10 cellular contexts compared by ENCODE assay signal in the genomic region with DNA sequence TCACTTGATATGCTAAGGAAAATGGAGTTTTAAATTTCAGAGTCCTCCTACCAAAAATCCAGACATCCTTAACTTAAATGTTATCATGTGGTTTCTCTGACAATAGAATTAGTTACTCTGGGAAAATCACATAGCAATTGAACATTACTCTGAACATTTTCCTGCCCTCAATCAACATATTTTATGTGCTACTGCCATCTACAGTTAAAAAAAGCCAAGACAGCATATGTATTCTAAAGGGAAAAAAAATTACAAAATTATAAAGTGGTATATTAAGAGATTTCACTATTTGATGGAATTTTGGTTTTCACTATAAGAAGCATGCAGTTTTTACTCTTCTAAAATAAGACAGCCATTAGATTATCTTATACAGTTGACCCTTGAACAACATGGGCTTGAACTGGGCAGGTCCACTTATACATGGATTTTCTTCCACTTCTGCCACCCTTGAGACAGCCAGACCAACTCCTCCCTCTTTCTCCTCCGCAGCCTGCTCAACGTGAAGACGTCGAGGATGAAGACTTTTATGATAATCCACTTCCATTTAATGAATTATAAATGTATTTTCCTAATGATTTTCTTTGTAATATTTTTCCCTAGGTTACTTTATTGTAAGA.
A peak's percentile ranks its signal among the peaks of the same experiment; 100 is the strongest.
DNase-seq lines count a peak whose midpoint lies in the region; ATAC-seq and TF ChIP-seq lines count a peak whose summit lies in the region.
"Had no signal": no experiment of that assay in that cellular context is flagged by ENCODE, and none has a peak within 500 bp of the region (broad histone marks: within the 10 kb centered on the region; RNA-seq: fewer than 3 reads in every experiment).

No MANE protein-coding gene starts in this region.

- intact Hi-C loops in activated CD8-positive, alpha-beta T cell treated with anti-CD3 and anti-CD28 coated beads for 36 hours (cut with micrococcal nuclease) = no loop called here

- no peak for DNase-seq in activated CD8-positive, alpha-beta T cell treated with anti-CD3 and anti-CD28 coated beads for 36 hours
- no peak for DNase-seq in activated CD8-positive, alpha-beta T cell treated with anti-CD3 and anti-CD28 coated beads, Interleukin-2, amount 10 ng/mL, durations not matched to agents 7 days and 5 days
- DNase-seq in NCI-H69 (lab: John Stamatoyannopoulos, UW) (peak; percentile 4), erythroblast (lab: John Stamatoyannopoulos, UW) (peak; percentile 12 to 26), type B pancreatic cell (ENCODE audit: extremely low spot score, unreplicated experiment) (no peak), NCI-H1417 treated with DMSO at 0.1 percent for 48 hours (lab: John Stamatoyannopoulos, UW) (no peak), SHP77 treated with DMSO at 0.1 percent for 48 hours (lab: John Stamatoyannopoulos, UW) (no peak)
- DNase-seq: uterus had no signal

- CTCF ChIA-PET in activated CD8-positive, alpha-beta T cell treated with anti-CD3 and anti-CD28 coated beads for 36 hours (lab: Charles Lee) = no interaction called here
- CTCF ChIA-PET in activated CD8-positive, alpha-beta T cell treated with anti-CD3 and anti-CD28 coated beads, Interleukin-2, amount 10 ng/mL, durations not matched to agents 7 days and 5 days (lab: Charles Lee) = no interaction called here

- peak; percentile 44 for TF ChIP-seq CTCF in activated CD8-positive, alpha-beta T cell treated with anti-CD3 and anti-CD28 coated beads for 36 hours (IDR thresholded peaks at IDR 0.05)
- TF ChIP-seq CTCF in type B pancreatic cell (conservative IDR thresholded peaks at IDR 0.05) = peak; percentile 36

- no peak for ATAC-seq in activated CD8-positive, alpha-beta T cell treated with anti-CD3 and anti-CD28 coated beads for 36 hours
- ATAC-seq in activated CD8-positive, alpha-beta T cell treated with anti-CD3 and anti-CD28 coated beads, Interleukin-2, amount 10 ng/mL, durations not matched to agents 7 days and 5 days = no peak
- no peak for ATAC-seq in HG03025 (IDR thresholded peaks at IDR 0.05; ENCODE audit: low FRiP score, unreplicated experiment)

- no peak for TF ChIP-seq POLR2A in erythroblast (IDR thresholded peaks at IDR 0.05; ENCODE audit: low read length)

- H3K9me3 Mint-ChIP-seq in activated CD8-positive, alpha-beta T cell treated with anti-CD3 and anti-CD28 coated beads for 36 hours = no peaks in the 10 kb centered on the region
- no peaks in the 10 kb centered on the region for H3K9me3 Mint-ChIP-seq in activated CD8-positive, alpha-beta T cell treated with anti-CD3 and anti-CD28 coated beads, Interleukin-2, amount 10 ng/mL, durations not matched to agents 7 days and 5 days (ENCODE audit: insufficient read depth)
- no peaks in the 10 kb centered on the region for H3K9me3 Mint-ChIP-seq in type B pancreatic cell
- H3K9me3 Mint-ChIP-seq: CD4-positive, alpha-beta memory T cell had no signal

- no peaks in the 10 kb centered on the region for H3K36me3 Mint-ChIP-seq in activated CD8-positive, alpha-beta T cell treated with anti-CD3 and anti-CD28 coated beads for 36 hours (ENCODE audit: low read depth)
- H3K36me3 Mint-ChIP-seq in activated CD8-positive, alpha-beta T cell treated with anti-CD3 and anti-CD28 coated beads, Interleukin-2, amount 10 ng/mL, durations not matched to agents 7 days and 5 days (ENCODE audit: low read depth) = no peaks in the 10 kb centered on the region
- H3K36me3 Mint-ChIP-seq in type B pancreatic cell = peaks cover 14% of the 10 kb centered on the region
- H3K36me3 Mint-ChIP-seq: CD4-positive, alpha-beta memory T cell had no signal

- no peak overlapping the region for H3K27ac Mint-ChIP-seq in activated CD8-positive, alpha-beta T cell treated with anti-CD3 and anti-CD28 coated beads for 36 hours
- H3K27ac Mint-ChIP-seq in activated CD8-positive, alpha-beta T cell treated with anti-CD3 and anti-CD28 coated beads, Interleukin-2, amount 10 ng/mL, durations not matched to agents 7 days and 5 days = no peak overlapping the region
- H3K27ac Mint-ChIP-seq in type B pancreatic cell = no peak overlapping the region

- POLR2A ChIA-PET in activated CD8-positive, alpha-beta T cell treated with anti-CD3 and anti-CD28 coated beads for 36 hours (lab: Charles Lee) = no interaction called here
- POLR2A ChIA-PET in activated CD8-positive, alpha-beta T cell treated with anti-CD3 and anti-CD28 coated beads, Interleukin-2, amount 10 ng/mL, durations not matched to agents 7 days and 5 days (lab: Charles Lee) = no interaction called here

- no peaks in the 10 kb centered on the region for H3K27me3 Mint-ChIP-seq in activated CD8-positive, alpha-beta T cell treated with anti-CD3 and anti-CD28 coated beads for 36 hours
- H3K27me3 Mint-ChIP-seq in activated CD8-positive, alpha-beta T cell treated with anti-CD3 and anti-CD28 coated beads, Interleukin-2, amount 10 ng/mL, durations not matched to agents 7 days and 5 days (ENCODE audit: low read depth) = no peaks in the 10 kb centered on the region
- no peaks in the 10 kb centered on the region for H3K27me3 Mint-ChIP-seq in type B pancreatic cell
- H3K27me3 Mint-ChIP-seq: CD4-positive, alpha-beta memory T cell had no signal

- H3K4me1 Mint-ChIP-seq in activated CD8-positive, alpha-beta T cell treated with anti-CD3 and anti-CD28 coated beads for 36 hours (ENCODE audit: low read depth) = no peaks in the 10 kb centered on the region
- H3K4me1 Mint-ChIP-seq in activated CD8-positive, alpha-beta T cell treated with anti-CD3 and anti-CD28 coated beads, Interleukin-2, amount 10 ng/mL, durations not matched to agents 7 days and 5 days (ENCODE audit: low read depth) = no peaks in the 10 kb centered on the region
- peaks cover 8% of the 10 kb centered on the region for H3K4me1 Mint-ChIP-seq in type B pancreatic cell (ENCODE audit: unreplicated experiment)
- H3K4me1 Mint-ChIP-seq: CD4-positive, alpha-beta memory T cell had no signal

- H3K4me3 Mint-ChIP-seq in activated CD8-positive, alpha-beta T cell treated with anti-CD3 and anti-CD28 coated beads for 36 hours = no peak overlapping the region
- H3K4me3 Mint-ChIP-seq in activated CD8-positive, alpha-beta T cell treated with anti-CD3 and anti-CD28 coated beads, Interleukin-2, amount 10 ng/mL, durations not matched to agents 7 days and 5 days = no peak overlapping the region
- no peak overlapping the region for H3K4me3 Mint-ChIP-seq in type B pancreatic cell
- H3K4me3 Mint-ChIP-seq: CD4-positive, alpha-beta memory T cell had no signal

Comparison
In these comparisons a context has a peak if more than half of its experiments do, and no peak if none do; other contexts are left out.
1. DNase-seq: peak in NCI-H69 (single experiment) and erythroblast (2 of 2); none in activated CD8-positive, alpha-beta T cell treated with anti-CD3 and anti-CD28 coated beads for 36 hours (single experiment), activated CD8-positive, alpha-beta T cell treated with anti-CD3 and anti-CD28 coated beads, Interleukin-2, amount 10 ng/mL, durations not matched to agents 7 days and 5 days (single experiment), type B pancreatic cell (single experiment), NCI-H1417 treated with DMSO at 0.1 percent for 48 hours (single experiment) and SHP77 treated with DMSO at 0.1 percent for 48 hours (single experiment).